ENCODE assay signal across 19 cellular contexts in the genomic region with DNA sequence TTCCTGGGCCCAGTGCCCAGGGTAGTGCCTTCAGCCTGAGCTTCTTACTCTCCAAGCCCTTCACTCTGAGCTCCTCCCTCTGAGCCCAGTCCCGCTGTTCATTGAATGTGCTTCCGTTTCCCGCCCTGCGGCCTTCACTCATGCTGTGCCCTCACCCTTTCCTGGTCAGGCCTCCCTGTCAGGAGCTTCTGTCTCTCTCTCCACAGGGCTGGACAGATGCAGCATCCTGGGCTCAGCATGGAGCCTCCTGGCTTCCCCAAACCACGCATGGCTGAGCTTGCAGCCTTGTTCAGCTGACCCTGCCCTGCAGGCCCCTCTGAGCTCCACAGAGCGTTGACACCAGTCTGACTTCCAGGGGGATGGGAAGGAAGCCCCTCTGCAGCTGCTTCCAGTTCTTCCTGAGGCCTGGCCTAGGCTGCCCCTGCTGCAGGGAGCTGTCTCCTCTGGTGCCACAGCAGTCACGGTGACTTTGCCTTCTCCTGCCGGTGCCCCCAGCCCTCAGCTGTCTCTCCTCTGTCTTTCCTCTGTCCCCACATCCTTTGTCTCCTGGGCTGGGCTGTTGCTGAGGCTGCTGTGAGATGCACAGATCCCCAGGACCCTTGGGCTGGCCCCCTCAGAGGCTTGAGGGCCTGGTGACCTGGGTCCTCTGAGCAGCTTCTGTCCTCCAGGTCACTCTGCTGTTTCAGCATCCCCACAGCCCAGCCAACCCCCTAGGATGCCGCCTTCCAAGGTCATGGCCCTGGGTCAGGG. TPM values are rescaled to one million over a fixed set of nuclear protein-coding genes. Genes with fewer than 3 reads are reported as not detected.
DNase-seq lines count a peak whose midpoint lies in the region; ATAC-seq and TF ChIP-seq lines count a peak whose summit lies in the region.
"Had no signal": no experiment of that assay in that cellular context is flagged by ENCODE, and none has a peak within 500 bp of the region (broad histone marks: within the 10 kb centered on the region; RNA-seq: fewer than 3 reads in every experiment).

No MANE protein-coding gene starts in this region.

- H3K4me2 ChIP-seq in OCI-LY7 (ENCODE audit: low read length), result no peak overlapping the region
- H3K4me2 ChIP-seq: BLaER1, GM23338 had no signal

- H3K4me1 ChIP-seq in RWPE2 (ENCODE audit: insufficient read depth, poor library complexity, severe bottlenecking) (peaks cover 16% of the 10 kb centered on the region), OCI-LY7 (ENCODE audit: insufficient read depth, low read length, poor library complexity, severe bottlenecking) (no peaks in the 10 kb centered on the region)
- H3K4me1 ChIP-seq: colonic mucosa, gastroesophageal sphincter had no signal

- no peak overlapping the region for H3K4me3 ChIP-seq in H7 (ENCODE audit: insufficient read depth, low read depth, low read length)
- H3K4me3 ChIP-seq in RWPE2 (ENCODE audit: severe bottlenecking), result no peak overlapping the region
- H3K4me3 ChIP-seq in OCI-LY7 (ENCODE audit: low read depth, low read length, poor library complexity, severe bottlenecking), result no peak overlapping the region
- H3K4me3 ChIP-seq: BLaER1, colonic mucosa, gastroesophageal sphincter, GM23338 had no signal

- H3K9me3 ChIP-seq in RWPE2 (ENCODE audit: severe bottlenecking) (no peaks in the 10 kb centered on the region), OCI-LY7 (ENCODE audit: low read length) (no peaks in the 10 kb centered on the region)
- H3K9me3 ChIP-seq: BLaER1, colonic mucosa, gastroesophageal sphincter had no signal

- TF ChIP-seq CTCF in RWPE2 (IDR thresholded peaks at IDR 0.05; ENCODE audit: poor library complexity, severe bottlenecking), result no peak
- TF ChIP-seq CTCF in RWPE1 (conservative IDR thresholded peaks at IDR 0.05; ENCODE audit: low read depth), result no peak
- TF ChIP-seq CTCF in OCI-LY7 (conservative IDR thresholded peaks at IDR 0.05; ENCODE audit: low read length), result no peak

- H3K27ac ChIP-seq in RWPE2 (ENCODE audit: poor library complexity, severe bottlenecking), result no peak overlapping the region
- H3K27ac ChIP-seq in RWPE1, result no peak overlapping the region
- H3K27ac ChIP-seq in OCI-LY7 (ENCODE audit: low read depth, low read length, poor library complexity, severe bottlenecking), result no peak overlapping the region
- H3K27ac ChIP-seq: BLaER1, colonic mucosa, epithelial cell of prostate, gastroesophageal sphincter had no signal

- DNase-seq in H7 (peak; percentile 62), NCI-H187 treated with DMSO at 0.1 percent for 48 hours (lab: John Stamatoyannopoulos, UW) (peak; percentile 79), RWPE2 (ENCODE audit: low spot score) (peak; percentile 80), lung microvascular endothelial cell (ENCODE audit: low read depth in 2 of 2) (peak; percentile 33), LoVo (ENCODE audit: low spot score) (no peak), RWPE1 (ENCODE audit: low spot score) (no peak), OCI-LY7 (ENCODE audit: low spot score) (no peak)
- DNase-seq: activated CD8-positive, alpha-beta memory T cell treated with anti-CD3 and anti-CD28 coated beads, Interleukin-2, amount 10 ng/mL, durations not matched to agents 7 days and 5 days; activated gamma-delta T cell; anterior cingulate cortex; colonic mucosa had no signal

- no peak overlapping the region for H2AFZ ChIP-seq in OCI-LY7 (ENCODE audit: low read length)
- H2AFZ ChIP-seq: GM23338 had no signal

- no peaks in the 10 kb centered on the region for H4K20me1 ChIP-seq in OCI-LY7 (ENCODE audit: insufficient read depth, low read length)

- no TSS peak for BruUV-seq in OCI-LY7 (replicated peaks; lab: Mats Ljungman, UMichigan)

- H3K36me3 ChIP-seq in H7 (replicated peaks; ENCODE audit: control insufficient read depth, insufficient read depth, low read length) (no peaks in the 10 kb centered on the region), RWPE2 (ENCODE audit: low read depth) (no peaks in the 10 kb centered on the region), OCI-LY7 (ENCODE audit: insufficient read depth, low read length) (no peaks in the 10 kb centered on the region)
- H3K36me3 ChIP-seq: BLaER1, colonic mucosa, gastroesophageal sphincter had no signal

- no peak for ATAC-seq in RWPE2 (ENCODE audit: low read depth)
- no peak for ATAC-seq in GM21515 (IDR thresholded peaks at IDR 0.05; ENCODE audit: unreplicated experiment)
- ATAC-seq: activated CD8-positive, alpha-beta memory T cell treated with anti-CD3 and anti-CD28 coated beads, Interleukin-2, amount 10 ng/mL, durations not matched to agents 7 days and 5 days; gastroesophageal sphincter; GM23338 had no signal

- intact Hi-C loops in OCI-LY7 (cut with micrococcal nuclease; ENCODE audit: unreplicated experiment), result no loop called here

- H3K79me2 ChIP-seq in OCI-LY7 (ENCODE audit: insufficient read depth, low read depth, low read length), result no peaks in the 10 kb centered on the region

- H3K9me2 ChIP-seq in OCI-LY7 (ENCODE audit: insufficient read depth, low read length), result no peaks in the 10 kb centered on the region

- peaks cover 10% of the 10 kb centered on the region for H3K27me3 ChIP-seq in H7 (ENCODE audit: control insufficient read depth, insufficient read depth, low read length)
- peaks cover 25% of the 10 kb centered on the region for H3K27me3 ChIP-seq in RWPE2 (ENCODE audit: insufficient read depth, poor library complexity, severe bottlenecking)

- CTCF ChIA-PET in RWPE1 (lab: Yijun Ruan, JAX), result interaction anchor here (1.1 to 1.2 kb wide), 2 partner anchors 10 to 117 kb away, joined by 3 to 5 read pairs; no protein-coding TSS in a partner anchor
- CTCF ChIA-PET in OCI-LY7 (lab: Charles Lee; ENCODE audit: unreplicated experiment), result no interaction called here

- POLR2A ChIA-PET in RWPE1 (lab: Yijun Ruan, JAX; ENCODE audit: low non-redundant PET), result interaction anchor here (0.6 to 0.8 kb wide), 2 partner anchors 14 to 100 kb away, joined by 4 read pairs; no protein-coding TSS in a partner anchor
- POLR2A ChIA-PET in OCI-LY7 (lab: Charles Lee), result interaction anchor here (0.5 kb wide), 1 partner anchor 14 kb away, joined by 4 read pairs; no protein-coding TSS in a partner anchor

RNA-seq across cellular contexts. Expression of a gene that starts 7.9 kb away (rescaled TPM):
- total RNA-seq in H7 (2014; rRNA removed; shearing (Covaris generic)), result 0.69 and 2.1 TPM in 2 replicates
- total RNA-seq in lung microvascular endothelial cell (under 0.01 TPM in 1 of 2 replicates, not detected in the other), OCI-LY7 (2022) (0.30 and 0.95 TPM in 2 replicates)
- total RNA-seq in OCI-LY7 (2014; rRNA removed; shearing (Covaris generic)), result 0.31 and 0.32 TPM in 2 replicates
- total RNA-seq: activated CD8-positive, alpha-beta memory T cell treated with anti-CD3 and anti-CD28 coated beads, Interleukin-2, amount 10 ng/mL, durations not matched to agents 7 days and 5 days; M059J; T-helper 1 cell treated with Interleukin-12 subunit alpha and Interleukin-12 subunit beta and Interleukin-4 antibody, amounts not matched to agents 30 ng/mL and 1 ng/mL, for 36 hours had no signal

RNA-seq across cellular contexts. Expression of a gene that starts 48.9 kb away (rescaled TPM):
- not detected in 2 replicates for total RNA-seq in H7 (2014; rRNA removed; shearing (Covaris generic))
- total RNA-seq in lung microvascular endothelial cell (not detected in 2 replicates), OCI-LY7 (2022) (not detected in 2 replicates)
- not detected in 2 replicates for total RNA-seq in OCI-LY7 (2014; rRNA removed; shearing (Covaris generic))
- total RNA-seq: activated CD8-positive, alpha-beta memory T cell treated with anti-CD3 and anti-CD28 coated beads, Interleukin-2, amount 10 ng/mL, durations not matched to agents 7 days and 5 days; colonic mucosa; gastroesophageal sphincter; GM23338; M059J; T-helper 1 cell treated with Interleukin-12 subunit alpha and Interleukin-12 subunit beta and Interleukin-4 antibody, amounts not matched to agents 30 ng/mL and 1 ng/mL, for 36 hours; temporal lobe had no signal

Comparison
In these comparisons a context has a peak if more than half of its experiments do, and no peak if none do; other contexts are left out.
1. DNase-seq: peak in H7 (single experiment), NCI-H187 treated with DMSO at 0.1 percent for 48 hours (single experiment), RWPE2 (single experiment) and lung microvascular endothelial cell (2 of 2); none in LoVo (single experiment), RWPE1 (single experiment) and OCI-LY7 (single experiment).